32 cellular contexts compared by ENCODE assay signal in genomic region chr20:47086316-47086715, GRCh38.
"Had no signal": no experiment of that assay in that cellular context is flagged by ENCODE, and none has a peak within 500 bp of the region (broad histone marks: within the 10 kb centered on the region; RNA-seq: fewer than 3 reads in every experiment).

No MANE protein-coding gene starts in this region.

- H3K27ac ChIP-seq: adrenal gland, body of pancreas, brain microvascular endothelial cell, breast epithelium, VCaP had no signal

- H3K27me3 ChIP-seq: adrenal gland, body of pancreas, brain microvascular endothelial cell, breast epithelium had no signal

- ATAC-seq: activated CD4-positive, alpha-beta T cell treated with anti-CD3 and anti-CD28 coated beads for 36 hours; activated CD8-positive, alpha-beta memory T cell treated with anti-CD3 and anti-CD28 coated beads, Interleukin-2, amount 10 ng/mL, durations not matched to agents 7 days and 5 days; activated CD8-positive, alpha-beta T cell treated with anti-CD3 and anti-CD28 coated beads, Interleukin-2, amount 10 ng/mL, durations not matched to agents 7 days and 5 days; activated naive CD4-positive, alpha-beta T cell treated with anti-CD3 and anti-CD28 coated beads, Interleukin-2, amount 50 U/mL, for 72 hours; activated T-helper 17 cell treated with anti-CD3 and anti-CD28 coated beads, Interleukin-2, amount 50 U/mL, for 72 hours; body of pancreas had no signal

- H3K9me3 ChIP-seq: adrenal gland, body of pancreas, breast epithelium had no signal

- H3K4me3 ChIP-seq: adrenal gland, body of pancreas, breast epithelium had no signal

- DNase-seq: activated B cell treated with CpG ODN at 0.5 μM for 24 hours; activated CD4-positive, alpha-beta memory T cell treated with anti-CD3 and anti-CD28 coated beads, Interleukin-2, amount 10 ng/mL, durations not matched to agents 7 days and 5 days; activated CD4-positive, alpha-beta T cell treated with anti-CD3 and anti-CD28 coated beads for 36 hours; activated CD4-positive, alpha-beta T cell treated with anti-CD3 and anti-CD28 coated beads for 48 hours; activated CD4-positive, alpha-beta T cell treated with anti-CD3 and anti-CD28 coated beads, Interleukin-2, amount 10 ng/mL, durations not matched to agents 7 days and 5 days; activated CD4-positive, alpha-beta T cell treated with anti-CD3 and anti-CD28 coated beads, Interleukin-2, amount 50 U/mL, for 48 hours; activated CD4-positive, CD25-positive, alpha-beta regulatory T cell treated with anti-CD3 and anti-CD28 coated beads, Interleukin-2, amount 50 U/mL, for 72 hours; activated CD8-positive, alpha-beta memory T cell treated with anti-CD3 and anti-CD28 coated beads for 24 hours; activated CD8-positive, alpha-beta memory T cell treated with anti-CD3 and anti-CD28 coated beads, Interleukin-2, amount 10 ng/mL, durations not matched to agents 7 days and 5 days; activated CD8-positive, alpha-beta memory T cell treated with anti-CD3 and anti-CD28 coated beads, Interleukin-2, amount 50 U/mL, for 48 hours; activated CD8-positive, alpha-beta T cell treated with anti-CD3 and anti-CD28 coated beads, Interleukin-2, amount 10 ng/mL, durations not matched to agents 7 days and 5 days; activated effector memory CD4-positive, alpha-beta T cell treated with anti-CD3 and anti-CD28 coated beads, Interleukin-2, amount 50 U/mL, for 16 hours; activated gamma-delta T cell treated with Interleukin-2 at 50 U/mL for 16 hours; activated naive CD4-positive, alpha-beta T cell; activated naive CD4-positive, alpha-beta T cell treated with anti-CD3 and anti-CD28 coated beads for 36 hours; activated naive CD4-positive, alpha-beta T cell treated with anti-CD3 and anti-CD28 coated beads, Interleukin-2, amount 50 U/mL, for 16 hours; activated naive CD8-positive, alpha-beta T cell treated with anti-CD3 and anti-CD28 coated beads for 36 hours; activated T-cell treated with anti-CD3 and anti-CD28 coated beads, Interleukin-2, amount 50 U/mL, for 24 hours; activated T-cell treated with anti-CD3 and anti-CD28 coated beads, Interleukin-2, amount 50 U/mL, for 48 hours; adrenal gland; amniotic stem cell; aorta; body of pancreas; brain microvascular endothelial cell; central memory CD4-positive, alpha-beta T cell; T-helper 1 cell; T-helper 2 cell; T-helper 9 cell had no signal

- H3K4me1 ChIP-seq: adrenal gland, body of pancreas, breast epithelium had no signal

- H3K36me3 ChIP-seq: adrenal gland, brain microvascular endothelial cell, breast epithelium had no signal
